ENCODE assay signal across 21 cellular contexts in genomic region chr22:39233736-39234120, GRCh38. TPM values are rescaled to one million over a fixed set of nuclear protein-coding genes. Genes with fewer than 3 reads are reported as not detected.
A peak's percentile ranks its signal among the peaks of the same experiment; 100 is the strongest.
DNase-seq lines count a peak whose midpoint lies in the region; ATAC-seq, FAIRE-seq and TF ChIP-seq lines count a peak whose summit lies in the region.
"Had no signal": no experiment of that assay in that cellular context is flagged by ENCODE, and none has a peak within 500 bp of the region (broad histone marks: within the 10 kb centered on the region; RNA-seq: fewer than 3 reads in every experiment).

No MANE protein-coding gene starts in this region.

- H3K9me3 ChIP-seq in IMR-90 (ENCODE audit: control insufficient read depth, insufficient read depth, low read length) = no peaks in the 10 kb centered on the region
- no peaks in the 10 kb centered on the region for H3K9me3 ChIP-seq in endothelial cell of umbilical vein (replicated peaks; ENCODE audit: control insufficient read depth, insufficient read depth, low read length)
- H3K9me3 ChIP-seq in right lobe of liver = no peaks in the 10 kb centered on the region
- H3K9me3 ChIP-seq in gastrocnemius medialis = no peaks in the 10 kb centered on the region
- H3K9me3 ChIP-seq: Caco-2 had no signal

- TF ChIP-seq POLR2A in IMR-90 (IDR thresholded peaks at IDR 0.05; ENCODE audit: low read depth, low read length) (no peak), endothelial cell of umbilical vein (IDR thresholded peaks at IDR 0.05; ENCODE audit: low read depth, low read length) (peak; percentile 5), right lobe of liver (IDR thresholded peaks at IDR 0.05) (no peak), gastrocnemius medialis (IDR thresholded peaks at IDR 0.05) (no peak), GM18505 (IDR thresholded peaks at IDR 0.05; ENCODE audit: borderline replicate concordance, extremely low read depth, insufficient read depth, insufficient read length) (no peak)

- no peak for TF ChIP-seq RAD21 in IMR-90 (IDR thresholded peaks at IDR 0.05; ENCODE audit: low read length)

- no peak overlapping the region for H4K91ac ChIP-seq in IMR-90 (ENCODE audit: insufficient read depth, low read depth, low read length)

- H3K4me2 ChIP-seq in IMR-90 (ENCODE audit: low read depth, low read length) = no peak overlapping the region
- H3K4me2 ChIP-seq in endothelial cell of umbilical vein (ENCODE audit: insufficient read depth, low read length) = no peak overlapping the region
- no peak overlapping the region; the same call in 1 of the 2 replicates for H3K4me2 ChIP-seq in GM23338

- BruUV-seq in IMR-90 (replicated peaks; lab: Mats Ljungman, UMichigan) (no TSS peak), endothelial cell of umbilical vein (replicated peaks; lab: Mats Ljungman, UMichigan) (no TSS peak)

- peaks cover 30% of the 10 kb centered on the region for H3K27me3 Mint-ChIP-seq in GM23338 (ENCODE audit: insufficient read depth, low read depth, poor library complexity)

- H3K79me2 ChIP-seq in endothelial cell of umbilical vein (ENCODE audit: control insufficient read depth, insufficient read depth, low read length) (peaks cover 74% of the 10 kb centered on the region), GM23338 (replicated peaks; ENCODE audit: insufficient read depth) (no peaks in the 10 kb centered on the region)

- peaks cover 6% of the 10 kb centered on the region for H3K36me3 Mint-ChIP-seq in GM23338 (ENCODE audit: low read depth)
- H3K36me3 Mint-ChIP-seq: naive B cell had no signal

- no peaks in the 10 kb centered on the region for H4K20me1 ChIP-seq in IMR-90 (ENCODE audit: insufficient read depth, low read length)
- H4K20me1 ChIP-seq in endothelial cell of umbilical vein (replicated peaks; ENCODE audit: control insufficient read depth, extremely low read depth, insufficient read depth, low read length) = peaks cover 4% of the 10 kb centered on the region
- no peaks in the 10 kb centered on the region for H4K20me1 ChIP-seq in GM23338 (replicated peaks; ENCODE audit: insufficient read depth)

- H2BK15ac ChIP-seq in IMR-90 (ENCODE audit: low read depth, low read length) = no peak overlapping the region

- H2AK5ac ChIP-seq in IMR-90 (ENCODE audit: low read depth, low read length) = no peak overlapping the region

- peaks cover 3% of the 10 kb centered on the region; the same call in 1 of the 2 replicates for H3K4me1 ChIP-seq in IMR-90 (ENCODE audit: control insufficient read depth, insufficient read depth, low read length)
- H3K4me1 ChIP-seq in endothelial cell of umbilical vein (ENCODE audit: control insufficient read depth, extremely low read depth, insufficient read depth, low read length) = peaks cover 79% of the 10 kb centered on the region
- peaks cover 0 to 13% (median 0%) of the 10 kb centered on the region in 4 donors for H3K4me1 ChIP-seq in right lobe of liver
- H3K4me1 ChIP-seq in gastrocnemius medialis = peaks cover 58 to 62% of the 10 kb centered on the region in 2 donors
- peaks cover 46% of the 10 kb centered on the region for H3K4me1 ChIP-seq in GM23338 (ENCODE audit: insufficient read depth)

- in situ Hi-C loops in IMR-90 (cut with MboI; ENCODE audit: low sequenced_read_pairs) = no loop called here
- in situ Hi-C loops in gastrocnemius medialis (cut with MboI; ENCODE audit: low sequenced_read_pairs in 4 of 4) = no loop called here

- no CpG with 5 or more reads among the region's 10 CpGs for WGBS in IMR-90 (ENCODE audit: extremely low coverage in 2 of 2, insufficient read length in 1 of 2), 2 experiments
- 44% methylated on average over 10 of the region's 10 CpGs for WGBS in right lobe of liver (ENCODE audit: insufficient coverage, low coverage, low lambda C conversion rate, missing lambda C conversion rate)

- DNase-seq in IMR-90 = no peak
- no peak for DNase-seq in endothelial cell of umbilical vein (ENCODE audit: low read depth, low spot score)
- no peak for DNase-seq in right lobe of liver
- peak in 1 of 2 donors; percentile 80 for DNase-seq in gastrocnemius medialis
- no peak for DNase-seq in GM23338 (ENCODE audit: low spot score)
- DNase-seq in NK-92 treated with Interleukin-12 subunit alpha and Interleukin-12 subunit beta, amount 100 ng/mL, for 24 hours (lab: John Stamatoyannopoulos, UW) = no peak
- DNase-seq: activated CD4-positive, alpha-beta T cell treated with anti-CD3 and anti-CD28 coated beads, Interleukin-2, amount 50 U/mL, for 48 hours; activated T-cell treated with anti-CD3 and anti-CD28 coated beads, Interleukin-2, amount 50 U/mL, for 48 hours; Caco-2; GDM1; MV-4-11; naive B cell; NCI-H2029 treated with DMSO at 0.1 percent for 48 hours; NCI-H524 treated with DMSO at 0.1 percent for 48 hours; stimulated activated CD4-positive, alpha-beta T cell treated with anti-CD3 and anti-CD28 coated beads, Interleukin-4, amount 100 ng/mL, for 1 hour; stimulated activated CD8-positive, alpha-beta memory T cell treated with anti-CD3 and anti-CD28 coated beads, Interleukin-4, amount 100 ng/mL, for 48 hours had no signal

- H3K9me2 ChIP-seq in GM23338 (ENCODE audit: insufficient read depth) = no peaks in the 10 kb centered on the region

- dilution Hi-C loops in IMR-90 (cut with HindIII; ENCODE audit: low sequenced_read_pairs, unreplicated experiment) (no loop called here), endothelial cell of umbilical vein (cut with MboI; ENCODE audit: extremely low pct_ligation_motif_present, low sequenced_read_pairs) (no loop called here)

- H2AFZ ChIP-seq in IMR-90 (replicated peaks; ENCODE audit: low read length, poor library complexity) (no peak overlapping the region), endothelial cell of umbilical vein (ENCODE audit: low read depth, low read length) (no peak overlapping the region), GM23338 (no peak overlapping the region)

- TF ChIP-seq CTCF in IMR-90 (conservative IDR thresholded peaks at IDR 0.05; ENCODE audit: low read depth, low read length) (no peak), endothelial cell of umbilical vein (IDR thresholded peaks at IDR 0.05; ENCODE audit: extremely low read depth in 1 of 2, insufficient read depth in 1 of 2, low read depth in 1 of 2, low read length in 2 of 2) (no peak), right lobe of liver (IDR thresholded peaks at IDR 0.05) (no peak), gastrocnemius medialis (IDR thresholded peaks at IDR 0.05 in 4 of 5, conservative IDR thresholded peaks at IDR 0.05 in 1 of 5) (no peak), GM23338 (conservative IDR thresholded peaks at IDR 0.05; ENCODE audit: low read depth in 2 of 2) (no peak)

- H3K27me3 ChIP-seq in IMR-90 (ENCODE audit: control insufficient read depth, insufficient read depth, low read length) (peaks cover under 1% of the 10 kb centered on the region; the same call in 1 of the 2 replicates), endothelial cell of umbilical vein (ENCODE audit: control insufficient read depth in 2 of 2, insufficient read depth in 2 of 2, low read length in 2 of 2) (no peaks in the 10 kb centered on the region), right lobe of liver (no peaks in the 10 kb centered on the region), gastrocnemius medialis (no peaks in the 10 kb centered on the region), GM23338 (ENCODE audit: insufficient read depth) (peaks cover 17% of the 10 kb centered on the region)

- CTCF ChIA-PET in IMR-90 (lab: Yijun Ruan, JAX) = no interaction called here
- CTCF ChIA-PET in endothelial cell of umbilical vein (lab: Charles Lee) = interaction anchor here (1.3 to 4.8 kb wide), 5 partner anchors 17 to 82 kb away, joined by 3 to 34 read pairs (median 8); no protein-coding TSS in a partner anchor

- intact Hi-C loops in IMR-90 (cut with micrococcal nuclease) = no loop called here
- intact Hi-C loops in endothelial cell of umbilical vein (cut with micrococcal nuclease) = loop anchor here (1.0 to 10.0 kb wide), 2 partner anchors 59 to 359 kb away; partner anchors contain the start of gene CBX6
- intact Hi-C loops in right lobe of liver (cut with DNase I) = no loop called here
- intact Hi-C loops in gastrocnemius medialis (cut with DNase I; ENCODE audit: low total_unique reads) = loop anchor here (2.0 to 10.0 kb wide), 6 partner anchors 49 to 479 kb away; partner anchors contain the start of genes CBX7, RPL3 and SUN2

- no peak overlapping the region for H3K56ac ChIP-seq in IMR-90 (ENCODE audit: extremely low read depth, insufficient read depth, low read length)

- H3K23ac ChIP-seq in IMR-90 (ENCODE audit: low read depth, low read length) = no peak overlapping the region

- H2BK20ac ChIP-seq in IMR-90 (ENCODE audit: low read depth, low read length) = no peak overlapping the region

- H2AK9ac ChIP-seq in IMR-90 (replicated peaks; ENCODE audit: low read depth, low read length, poor library complexity) = no peak overlapping the region

- H3K27ac ChIP-seq in IMR-90 (ENCODE audit: insufficient read depth, low read length) (no peak overlapping the region), endothelial cell of umbilical vein (ENCODE audit: insufficient read depth, low read depth, low read length) (peak overlapping the region; percentile 88), right lobe of liver (peak overlapping the region in 2 of 3 donors; percentile 53 to 70), gastrocnemius medialis (peak overlapping the region; percentile 91 to 97 (median 92)), GM23338 (ENCODE audit: low read depth) (no peak overlapping the region)

- no peak for FAIRE-seq in endothelial cell of umbilical vein (lab: Jason Lieb, UNC)
- FAIRE-seq: endometrium, islet of Langerhans had no signal

- ATAC-seq in IMR-90 (ENCODE audit: low read depth) (no peak), right lobe of liver (peak in 2 of 4 donors; percentile 5 to 9), gastrocnemius medialis (peak in 1 of 2 donors; percentile 25), GM23338 (no peak), GM19397 (IDR thresholded peaks at IDR 0.05; ENCODE audit: unreplicated experiment) (no peak), GM18505 (IDR thresholded peaks at IDR 0.05; ENCODE audit: unreplicated experiment) (no peak)

- H3K4me1 Mint-ChIP-seq in GM23338 = peaks cover 66% of the 10 kb centered on the region

- no peak overlapping the region for H3K4me3 Mint-ChIP-seq in GM23338
- H3K4me3 Mint-ChIP-seq: central memory CD8-positive, alpha-beta T cell had no signal

- H3K36me3 ChIP-seq in IMR-90 (ENCODE audit: control insufficient read depth, insufficient read depth, low read length) (no peaks in the 10 kb centered on the region), endothelial cell of umbilical vein (ENCODE audit: control insufficient read depth in 2 of 2, extremely low read depth in 1 of 2, insufficient read depth in 2 of 2, low read length in 2 of 2) (peaks cover 37 to 54% of the 10 kb centered on the region in 2 experiments), right lobe of liver (no peaks in the 10 kb centered on the region), gastrocnemius medialis (no peaks in the 10 kb centered on the region), GM23338 (ENCODE audit: insufficient read depth) (no peaks in the 10 kb centered on the region)

- no peaks in the 10 kb centered on the region for H3K79me1 ChIP-seq in IMR-90 (ENCODE audit: low read depth in 1 of 2, low read length in 2 of 2)

- H3K9me3 Mint-ChIP-seq in GM23338 = no peaks in the 10 kb centered on the region; the same call in 2 of the 3 replicates
- H3K9me3 Mint-ChIP-seq: central memory CD8-positive, alpha-beta T cell; naive B cell had no signal

- no peak overlapping the region for H4K8ac ChIP-seq in IMR-90 (ENCODE audit: low read depth in 2 of 2, low read length in 2 of 2)

- H2BK5ac ChIP-seq in IMR-90 (ENCODE audit: low read depth, low read length, poor library complexity, severe bottlenecking) = no peak overlapping the region

- H3K4me3 ChIP-seq in IMR-90 (ENCODE audit: insufficient read depth, low read depth, low read length) = no peak overlapping the region
- H3K4me3 ChIP-seq in endothelial cell of umbilical vein (replicated peaks in 1 of 3; ENCODE audit: insufficient read depth in 1 of 3, low read depth in 1 of 3, low read length in 3 of 3) = no peak overlapping the region
- H3K4me3 ChIP-seq in right lobe of liver = no peak overlapping the region
- peak overlapping the region in 1 of 4 donors; percentile 12 for H3K4me3 ChIP-seq in gastrocnemius medialis
- H3K4me3 ChIP-seq in GM23338 = no peak overlapping the region

- no peak overlapping the region for H2BK120ac ChIP-seq in IMR-90 (ENCODE audit: low read depth, low read length)

- no peak overlapping the region for H3K18ac ChIP-seq in IMR-90 (ENCODE audit: low read depth, low read length)

- POLR2A ChIA-PET in IMR-90 (lab: Charles Lee; ENCODE audit: unreplicated experiment) = no interaction called here
- POLR2A ChIA-PET in endothelial cell of umbilical vein (lab: Charles Lee) = interaction anchor here (0.5 to 1.7 kb wide), 2 partner anchors 59 to 290 kb away, joined by 5 to 10 read pairs; no protein-coding TSS in a partner anchor

- no peak overlapping the region for H3K27ac Mint-ChIP-seq in GM23338

- H3K9ac ChIP-seq in IMR-90 (ENCODE audit: low read depth, low read length) (no peak overlapping the region), endothelial cell of umbilical vein (replicated peaks; ENCODE audit: extremely low read depth, insufficient read depth, low read length) (peak overlapping the region; percentile 54)

- H3K9me1 ChIP-seq in IMR-90 (ENCODE audit: insufficient read depth, low read length) (no peaks in the 10 kb centered on the region), endothelial cell of umbilical vein (replicated peaks; ENCODE audit: control insufficient read depth, extremely low read depth, insufficient read depth, low read length) (no peaks in the 10 kb centered on the region)

- H3F3A ChIP-seq in GM23338 (replicated peaks; ENCODE audit: low read depth) = peaks cover 20% of the 10 kb centered on the region

- H4K5ac ChIP-seq in IMR-90 (ENCODE audit: low read depth, low read length) = no peak overlapping the region

- H3K14ac ChIP-seq in IMR-90 (replicated peaks; ENCODE audit: low read depth, low read length) = no peak overlapping the region

- H3K4ac ChIP-seq in IMR-90 (ENCODE audit: low read depth, low read length) = 0 out of 2 replicates have a peak overlapping the region, but pooled peaks have one; percentile 24

RNA-seq across cellular contexts. Expression of gene PDGFB, which starts 11.1 kb away (rescaled TPM):
- total RNA-seq in IMR-90 (2012; rRNA removed) = not detected in 2 replicates
- polyA plus RNA-seq in IMR-90 (2012; rRNA removed) = 0.07 and 0.09 TPM in 2 replicates
- polyA plus RNA-seq in IMR-90 (2012; cell fraction: cytosol; rRNA removed) = 0.09 and 0.10 TPM in 2 replicates
- polyA plus RNA-seq in IMR-90 (2012; cell fraction: nucleus; rRNA removed; ENCODE audit: low replicate concordance) = 0.06 and 0.09 TPM in 2 replicates
- 240 and 273 TPM in 2 replicates for total RNA-seq in endothelial cell of umbilical vein
- 135 and 179 TPM in 2 replicates for polyA plus RNA-seq in endothelial cell of umbilical vein
- polyA plus RNA-seq in endothelial cell of umbilical vein (2011; cell fraction: cytosol; rRNA removed) = 144 and 170 TPM in 2 replicates
- polyA plus RNA-seq in endothelial cell of umbilical vein (2011; cell fraction: nucleus; rRNA removed) = 102 and 122 TPM in 2 replicates
- polyA plus RNA-seq in endothelial cell of umbilical vein (2012) = 57.8 and 101 TPM in 2 replicates
- 185 and 212 TPM in 2 replicates for polyA minus RNA-seq in endothelial cell of umbilical vein
- polyA minus RNA-seq in endothelial cell of umbilical vein (2011; cell fraction: cytosol; rRNA and poly(A)+ RNA removed) = 3.4 TPM
- polyA minus RNA-seq in endothelial cell of umbilical vein (2011; cell fraction: nucleus; rRNA and poly(A)+ RNA removed) = 44.9 and 58.4 TPM in 2 replicates
- total RNA-seq in right lobe of liver = 10 to 100 TPM in 1 of 6 experiments, 1 to 10 TPM in 4, under 1 TPM in 1; 0.90 to 10.2 (median 3.3) TPM
- total RNA-seq in gastrocnemius medialis = 10 to 100 TPM in 1 of 4 donors, 1 to 10 TPM in 3; 6.0 to 20.0 (median 8.9) TPM
- total RNA-seq in GM23338 (2014; rRNA removed; shearing (Covaris generic)) = 5.2 and 8.0 TPM in 2 replicates
- polyA plus RNA-seq in GM23338 (2016; fragmentation: Nextera tagmentation; extraction: Ambion mirVana) = 1.9 and 2.2 TPM in 2 replicates

Comparison
In these comparisons a context has a peak if more than half of its experiments do, and no peak if none do; other contexts are left out.
1. H3K27ac ChIP-seq: peak in endothelial cell of umbilical vein (single experiment), right lobe of liver (2 of 3) and gastrocnemius medialis (4 of 4); none in IMR-90 (single experiment) and GM23338 (single experiment).
2. RNA of gene PDGFB, which starts 11.1 kb away (total RNA-seq): 240 to 273 TPM in endothelial cell of umbilical vein; 6.0 to 20.0 TPM in gastrocnemius medialis, 5.2 to 8.0 TPM in GM23338, 0.90 to 10.2 TPM in right lobe of liver and not detected in IMR-90; every median in the first group is over 10 times any median in the second.
3. intact Hi-C loops: an anchor here in endothelial cell of umbilical vein (1.0 to 10.0 kb wide) and gastrocnemius medialis (2.0 to 10.0 kb wide); none called in IMR-90 and right lobe of liver.